ENCODE assay signal across 14 cellular contexts in the genomic region with DNA sequence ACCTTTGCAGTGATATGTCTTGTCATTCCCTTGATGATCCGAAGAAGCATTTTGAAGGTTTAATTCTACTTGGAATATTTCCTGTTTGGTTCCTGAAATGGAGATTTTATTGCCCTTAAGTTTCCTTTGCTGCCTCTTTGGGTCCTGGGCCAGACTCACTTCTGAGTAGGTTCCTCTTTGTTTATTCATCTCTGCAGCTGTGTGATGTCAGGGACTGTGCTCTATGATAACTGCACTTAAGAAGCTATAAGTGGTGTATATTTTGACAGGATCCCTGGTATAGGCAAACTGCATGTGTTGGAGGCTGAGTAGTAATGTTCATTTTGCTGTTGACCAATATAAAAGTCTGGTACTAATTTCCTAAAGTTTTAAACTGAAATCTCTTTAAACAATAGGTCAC. TPM values are rescaled to one million over a fixed set of nuclear protein-coding genes. Genes with fewer than 3 reads are reported as not detected.
DNase-seq lines count a peak whose midpoint lies in the region; ATAC-seq, FAIRE-seq and TF ChIP-seq lines count a peak whose summit lies in the region.
"Had no signal": no experiment of that assay in that cellular context is flagged by ENCODE, and none has a peak within 500 bp of the region (broad histone marks: within the 10 kb centered on the region; RNA-seq: fewer than 3 reads in every experiment).

A gene with protein sequence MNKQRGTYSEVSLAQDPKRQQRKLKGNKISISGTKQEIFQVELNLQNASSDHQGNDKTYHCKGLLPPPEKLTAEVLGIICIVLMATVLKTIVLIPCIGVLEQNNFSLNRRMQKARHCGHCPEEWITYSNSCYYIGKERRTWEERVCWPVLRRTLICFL (minus strand): TSS at position 371 of the 400 bp plus-strand sequence. CDS start 182 bp downstream, at position 189.

- H3K36me3 ChIP-seq in HepG2 (replicated peaks in 1 of 2; ENCODE audit: control insufficient read depth in 1 of 2, insufficient read depth in 2 of 2, low read length in 2 of 2), result no peaks in the 10 kb centered on the region
- H3K36me3 ChIP-seq: left ventricle myocardium inferior had no signal

- intact Hi-C loops in HepG2 (cut with micrococcal nuclease; ENCODE audit: unreplicated experiment), result no loop called here

- TF ChIP-seq POLR2A in HepG2 (IDR thresholded peaks at IDR 0.05; ENCODE audit: insufficient read depth in 1 of 2, low read depth in 2 of 2, low read length in 2 of 2), result no peak

- H3K36me3 Mint-ChIP-seq in activated naive CD8-positive, alpha-beta T cell, result peaks cover 7% of the 10 kb centered on the region
- H3K36me3 Mint-ChIP-seq in naive thymus-derived CD8-positive, alpha-beta T cell, result peaks cover 0 to 31% (median 27%) of the 10 kb centered on the region in 3 donors

- TF ChIP-seq EP300 in HepG2 (IDR thresholded peaks at IDR 0.05; ENCODE audit: low read depth in 2 of 2, low read length in 2 of 2) (no peak), HepG2 (CRISPR knock-in tag; IDR thresholded peaks at IDR 0.05; ENCODE audit: borderline replicate concordance) (no peak)

- H3K9me3 Mint-ChIP-seq in activated naive CD8-positive, alpha-beta T cell (ENCODE audit: low read depth), result no peaks in the 10 kb centered on the region
- peaks cover 0 to 4% (median 0%) of the 10 kb centered on the region in 9 donors for H3K9me3 Mint-ChIP-seq in naive thymus-derived CD8-positive, alpha-beta T cell

- peak; percentile 81 to 89 for ATAC-seq in naive thymus-derived CD8-positive, alpha-beta T cell
- ATAC-seq in HG03045 (IDR thresholded peaks at IDR 0.05; ENCODE audit: unreplicated experiment) (no peak), HepG2 (no peak), HG03175 (IDR thresholded peaks at IDR 0.05; ENCODE audit: unreplicated experiment) (no peak)

- no peak for TF ChIP-seq CTCF in HepG2 (CRISPR knock-in tag; IDR thresholded peaks at IDR 0.05)

- peak within 1 kb of the TSS; percentile 92 for H3K27ac Mint-ChIP-seq in activated naive CD8-positive, alpha-beta T cell
- peak within 1 kb of the TSS; percentile 38 to 98 (median 92) for H3K27ac Mint-ChIP-seq in naive thymus-derived CD8-positive, alpha-beta T cell

- no peak within 1 kb of the TSS for H3K4me3 ChIP-seq in HepG2 (replicated peaks in 1 of 3; ENCODE audit: insufficient read depth in 1 of 3, low read depth in 2 of 3, low read length in 3 of 3)
- H3K4me3 ChIP-seq: left ventricle myocardium inferior, SK-N-MC had no signal

- H3K4me2 ChIP-seq in HepG2 (ENCODE audit: low read depth, low read length), result no peak within 1 kb of the TSS

- peaks cover 41% of the 10 kb centered on the region for H3K4me1 Mint-ChIP-seq in activated naive CD8-positive, alpha-beta T cell (ENCODE audit: low read depth)
- peaks cover 9 to 36% (median 25%) of the 10 kb centered on the region in 4 donors for H3K4me1 Mint-ChIP-seq in naive thymus-derived CD8-positive, alpha-beta T cell

- in situ Hi-C loops in HepG2 (cut with HindIII; ENCODE audit: extremely low pct_ligation_motif_present, low pct_unique_long_range_greater_than_20kb), result no loop called here

- H3K27me3 ChIP-seq in HepG2 (ENCODE audit: control insufficient read depth in 1 of 2, insufficient read depth in 2 of 2, low read length in 2 of 2), result no peaks in the 10 kb centered on the region

- WGBS in HepG2 (ENCODE audit: low lambda C conversion rate), result 0% methylated on average over 1 of the region's 1 CpG

- H3K79me2 ChIP-seq in HepG2 (ENCODE audit: insufficient read depth, low read length), result no peaks in the 10 kb centered on the region

- H3K27me3 Mint-ChIP-seq in activated naive CD8-positive, alpha-beta T cell, result no peaks in the 10 kb centered on the region
- H3K27me3 Mint-ChIP-seq in naive thymus-derived CD8-positive, alpha-beta T cell, result no peaks in the 10 kb centered on the region

- no peaks in the 10 kb centered on the region for H4K20me1 ChIP-seq in HepG2 (ENCODE audit: insufficient read depth, low read length)

- DNase-seq in H4 (ENCODE audit: low spot score) (peak; percentile 25), NCI-H146 treated with DMSO at 0.1 percent for 48 hours (lab: John Stamatoyannopoulos, UW; ENCODE audit: unreplicated experiment) (peak; percentile 56), HepG2 (ENCODE audit: low spot score) (no peak), cerebellar cortex (ENCODE audit: low spot score) (no peak)
- DNase-seq in naive thymus-derived CD8-positive, alpha-beta T cell, result peak in 6 of 10 donors; percentile 7 to 68 (median 52)
- DNase-seq: activated effector memory CD4-positive, alpha-beta T cell treated with anti-CD3 and anti-CD28 coated beads, Interleukin-2, amount 50 U/mL, for 16 hours; left ventricle myocardium inferior; stimulated activated naive CD4-positive, alpha-beta T cell had no signal

- no peak within 1 kb of the TSS for H3K9ac ChIP-seq in HepG2 (ENCODE audit: insufficient read depth, low read depth, low read length)

- no peak within 1 kb of the TSS for H2AFZ ChIP-seq in HepG2 (ENCODE audit: low read length)

- no TSS peak for BruUV-seq in HepG2 (replicated peaks; lab: Mats Ljungman, UMichigan)

- no peak within 1 kb of the TSS for H3K27ac ChIP-seq in HepG2 (ENCODE audit: extremely low read length, insufficient read depth, low read length)
- H3K27ac ChIP-seq: left ventricle myocardium inferior, SK-N-MC had no signal

- no peak for FAIRE-seq in HepG2 (lab: Jason Lieb, UNC)

- POLR2A ChIA-PET in naive thymus-derived CD8-positive, alpha-beta T cell (lab: Charles Lee), result interaction anchor here (0.9 to 2.1 kb wide), 11 partner anchors 12 to 153 kb away, joined by 3 to 18 read pairs (median 6); no protein-coding TSS in a partner anchor
- POLR2A ChIA-PET in HepG2 (lab: Yijun Ruan, JAX), result no interaction called here

- CTCF ChIA-PET in HepG2 (lab: Yijun Ruan, JAX; ENCODE audit: low intra/inter-chr PET ratio, low total read pairs), result no interaction called here

- peak within 1 kb of the TSS; percentile 87 for H3K4me3 Mint-ChIP-seq in activated naive CD8-positive, alpha-beta T cell
- H3K4me3 Mint-ChIP-seq in naive thymus-derived CD8-positive, alpha-beta T cell, result peak within 1 kb of the TSS; percentile 86 to 97 (median 90)

- no peak for TF ChIP-seq RAD21 in HepG2 (CRISPR knock-in tag; IDR thresholded peaks at IDR 0.05)

- H3K9me3 ChIP-seq in HepG2 (ENCODE audit: low read length), result no peaks in the 10 kb centered on the region

- H3K4me1 ChIP-seq in HepG2 (ENCODE audit: insufficient read depth, low read length), result no peaks in the 10 kb centered on the region
- H3K4me1 ChIP-seq: left ventricle myocardium inferior had no signal

TF ChIP-seq in HepG2, 621 proteins besides CTCF, POLR2A, EP300 and RAD21:
- TF ChIP-seq ZNF253 (CRISPR knock-in tag; IDR thresholded peaks at IDR 0.05; ENCODE audit: borderline replicate concordance) (no peak), ZNF816 (CRISPR knock-in tag; IDR thresholded peaks at IDR 0.05; ENCODE audit: borderline replicate concordance) (no peak)
TF ChIP-seq in HepG2: peak in this region for 0.

RNA-seq across cellular contexts. Expression of the gene that starts here (rescaled TPM):
- total RNA-seq in H4 (2014; rRNA removed; shearing (Covaris generic)), result not detected in 2 replicates
- total RNA-seq in naive thymus-derived CD8-positive, alpha-beta T cell, result 10 to 100 TPM; 55.4 to 57.6 TPM
- polyA plus RNA-seq in naive thymus-derived CD8-positive, alpha-beta T cell, result 10 to 100 TPM in 2 of 3 donors, 1 to 10 TPM in 1; 1.3 to 31.8 (median 13.6) TPM
- not detected in 2 replicates for total RNA-seq in HepG2 (2016; rRNA removed; fragmentation: Illumina TruSeq; extraction: Trizol)
- not detected in 2 replicates for total RNA-seq in HepG2 (2016; cell fraction: cytosol; rRNA removed; fragmentation: Illumina TruSeq; extraction: Trizol; ENCODE audit: low read depth)
- total RNA-seq in HepG2 (2016; cell fraction: insoluble cytoplasmic fraction; rRNA removed; fragmentation: Illumina TruSeq; extraction: Trizol), result not detected in 2 replicates
- total RNA-seq in HepG2 (2016; cell fraction: membrane; rRNA removed; fragmentation: Illumina TruSeq; extraction: Trizol), result not detected in 2 replicates
- not detected in 2 replicates for total RNA-seq in HepG2 (2016; cell fraction: nucleus; rRNA removed; fragmentation: Illumina TruSeq; extraction: Trizol)
- polyA plus RNA-seq in HepG2 (2011; rRNA removed), result 0.09 TPM in 1 of 2 replicates, not detected in the other
- not detected in 2 replicates for polyA plus RNA-seq in HepG2 (2011; cell fraction: cytosol; rRNA removed)
- 0.19 TPM in 1 of 2 replicates, not detected in the other for polyA plus RNA-seq in HepG2 (2011; cell fraction: nucleus; rRNA removed)
- not detected in 2 replicates for polyA plus RNA-seq in HepG2 (2012)
- not detected in 2 replicates for polyA plus RNA-seq in HepG2 (2016; cell fraction: cytosol; fragmentation: Illumina TruSeq; extraction: Trizol; ENCODE audit: low read depth)
- polyA plus RNA-seq in HepG2 (2016; cell fraction: insoluble cytoplasmic fraction; fragmentation: Illumina TruSeq; extraction: Trizol; ENCODE audit: low read depth), result not detected in 2 replicates
- polyA plus RNA-seq in HepG2 (2016; cell fraction: membrane; fragmentation: Illumina TruSeq; extraction: Trizol; ENCODE audit: low read depth), result not detected in 2 replicates
- polyA plus RNA-seq in HepG2 (2016; cell fraction: nucleus; fragmentation: Illumina TruSeq; extraction: Trizol; ENCODE audit: insufficient read depth, low read depth), result not detected in 2 replicates
- 3.4 TPM in 1 of 2 replicates, not detected in the other for polyA minus RNA-seq in HepG2 (2011; rRNA and poly(A)+ RNA removed; ENCODE audit: low replicate concordance)
- not detected in 2 replicates for polyA minus RNA-seq in HepG2 (2011; cell fraction: cytosol; rRNA and poly(A)+ RNA removed)
- 0.50 and 0.90 TPM in 2 replicates for polyA minus RNA-seq in HepG2 (2011; cell fraction: nucleus; rRNA and poly(A)+ RNA removed)
- total RNA-seq: epithelial cell of proximal tubule, left ventricle myocardium inferior, skeletal muscle tissue had no signal

Comparison
In these comparisons a context has a peak if more than half of its experiments do, and no peak if none do; other contexts are left out.
1. RNA of the gene that starts here (total RNA-seq): 55.4 to 57.6 TPM in naive thymus-derived CD8-positive, alpha-beta T cell; not detected in HepG2 and not detected in H4; every median in the first group is over 10 times any median in the second.
2. Peak in DNase-seq in H4; RNA of the gene not detected or under 1 TPM.
3. DNase-seq: peak in NCI-H146 treated with DMSO at 0.1 percent for 48 hours (single experiment) and naive thymus-derived CD8-positive, alpha-beta T cell (6 of 10); none in HepG2 (single experiment) and cerebellar cortex (single experiment).
4. ATAC-seq: peak in naive thymus-derived CD8-positive, alpha-beta T cell (2 of 2); none in HG03045 (single experiment), HepG2 (single experiment) and HG03175 (single experiment).